In genomic region chr12:16579041-16579440, GRCh38 we compare ENCODE assay signal across 22 cellular contexts. TPM values are rescaled to one million over a fixed set of nuclear protein-coding genes. Genes with fewer than 3 reads are reported as not detected.
"Had no signal": no experiment of that assay in that cellular context is flagged by ENCODE, and none has a peak within 500 bp of the region (broad histone marks: within the 10 kb centered on the region; RNA-seq: fewer than 3 reads in every experiment).

No MANE protein-coding gene starts in this region.

- DNase-seq: Kasumi-1, MM.1S, NCI-H1105, NCI-H1417, NCI-H1436 treated with DMSO at 0.1 percent for 48 hours, NCI-H1694, NCI-H187 treated with DMSO at 0.1 percent for 48 hours, NCI-H2029 treated with DMSO at 0.1 percent for 48 hours, NCI-H2171 treated with DMSO at 0.1 percent for 48 hours, NCI-H2227 treated with DMSO at 0.1 percent for 48 hours, NCI-H510A, NCI-H524 treated with DMSO at 0.1 percent for 48 hours, NCI-H69, NCI-H774, Right ventricle myocardium superior, RPMI8226, SIG-M5 had no signal

- H3K36me3 ChIP-seq: SJSA1 had no signal

- H3K4me1 ChIP-seq: SJSA1 had no signal

- H3K27ac ChIP-seq: KMS-11, SJSA1, SK-N-MC had no signal

- ATAC-seq: K562 had no signal

- H3K4me3 ChIP-seq: K562, SJSA1, SK-N-MC had no signal

- H3K9ac ChIP-seq: KMS-11 had no signal

- H3K9me3 ChIP-seq: SJSA1 had no signal

- H3K27me3 ChIP-seq: SJSA1 had no signal

RNA-seq across cellular contexts. Expression of gene LMO3, which starts 26.9 kb away (rescaled TPM):
- total RNA-seq: M059J, SJSA1 had no signal
